1 cellular context compared by ENCODE assay signal in the genomic region with DNA sequence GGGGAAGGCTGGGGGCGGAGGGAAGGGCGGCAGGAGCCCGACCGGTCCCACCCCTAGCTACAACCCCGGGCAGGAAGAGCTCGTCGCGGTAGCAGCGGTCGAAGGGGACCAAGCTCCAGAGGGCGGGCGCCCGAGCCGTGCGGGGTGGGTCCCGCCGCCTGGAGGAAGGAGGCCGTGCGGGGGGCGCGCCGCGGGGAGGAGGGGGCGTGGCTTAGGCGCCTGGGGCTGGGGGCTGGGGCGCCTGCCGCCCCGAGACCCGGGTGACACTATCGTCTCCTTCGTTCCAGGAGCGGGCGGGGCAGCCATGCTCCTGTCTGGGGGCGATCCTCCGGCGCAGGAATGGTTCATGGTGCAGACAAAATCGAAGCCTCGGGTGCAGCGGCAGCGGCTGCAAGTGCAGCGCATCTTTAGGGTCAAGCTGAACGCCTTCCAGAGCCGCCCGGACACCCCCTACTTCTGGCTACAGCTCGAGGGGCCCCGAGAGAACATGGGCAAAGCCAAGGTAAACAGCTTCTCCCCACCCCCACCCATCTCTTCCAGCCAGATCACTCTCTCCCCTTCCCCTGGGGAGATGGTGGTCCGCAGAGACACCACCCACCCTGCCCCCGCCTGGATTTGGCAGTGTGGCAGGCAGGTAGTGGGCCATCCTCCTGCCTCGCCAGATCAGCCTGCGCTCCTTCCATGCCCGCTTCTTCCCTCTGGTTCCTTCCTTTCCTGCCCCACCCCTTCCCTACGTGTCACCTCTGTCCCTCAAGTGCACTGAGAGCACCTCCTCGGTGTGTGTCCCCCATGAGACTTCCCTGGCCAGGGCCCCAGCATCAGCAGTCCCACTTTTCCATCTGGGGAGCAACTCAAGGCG.
TF ChIP-seq lines count a peak whose summit lies in the region.

A gene (plus strand): TSS at position 61 of the 859 bp plus-strand sequence. CDS start 244 bp downstream, at position 305.

TF ChIP-seq in HepG2, 621 proteins besides CTCF, POLR2A, EP300 and RAD21 (continued from another document and continues in another):
- TF ChIP-seq, protein P1, sequence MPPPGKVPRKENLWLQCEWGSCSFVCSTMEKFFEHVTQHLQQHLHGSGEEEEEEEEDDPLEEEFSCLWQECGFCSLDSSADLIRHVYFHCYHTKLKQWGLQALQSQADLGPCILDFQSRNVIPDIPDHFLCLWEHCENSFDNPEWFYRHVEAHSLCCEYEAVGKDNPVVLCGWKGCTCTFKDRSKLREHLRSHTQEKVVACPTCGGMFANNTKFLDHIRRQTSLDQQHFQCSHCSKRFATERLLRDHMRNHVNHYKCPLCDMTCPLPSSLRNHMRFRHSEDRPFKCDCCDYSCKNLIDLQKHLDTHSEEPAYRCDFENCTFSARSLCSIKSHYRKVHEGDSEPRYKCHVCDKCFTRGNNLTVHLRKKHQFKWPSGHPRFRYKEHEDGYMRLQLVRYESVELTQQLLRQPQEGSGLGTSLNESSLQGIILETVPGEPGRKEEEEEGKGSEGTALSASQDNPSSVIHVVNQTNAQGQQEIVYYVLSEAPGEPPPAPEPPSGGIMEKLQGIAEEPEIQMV (CRISPR knock-in tag; IDR thresholded peaks at IDR 0.05; ENCODE audit: low read depth): no peak
- TF ChIP-seq ZFP36L1 (CRISPR knock-in tag; IDR thresholded peaks at IDR 0.05) (no peak), HOXA7 (CRISPR knock-in tag; IDR thresholded peaks at IDR 0.05) (0 out of 2 replicates have a peak, but pooled peaks have one; percentile 27), MYC (CRISPR knock-in tag; IDR thresholded peaks at IDR 0.05; ENCODE audit: borderline replicate concordance) (peak; percentile 34; the same call in 1 of the 2 replicates), PHF20 (CRISPR knock-in tag; IDR thresholded peaks at IDR 0.05) (0 out of 2 replicates have a peak, but pooled peaks have one; percentile 7), NCOR1 (IDR thresholded peaks at IDR 0.05; ENCODE audit: borderline replicate concordance, low read length) (no peak), PTBP1 (IDR thresholded peaks at IDR 0.05; ENCODE audit: low read depth, low read length, poor library complexity, severe bottlenecking) (peak; percentile 7), THAP11 (CRISPR knock-in tag; IDR thresholded peaks at IDR 0.05) (0 out of 2 replicates have a peak, but pooled peaks have one; percentile 4), SCMH1 (CRISPR knock-in tag; IDR thresholded peaks at IDR 0.05; ENCODE audit: borderline replicate concordance) (no peak), ETV5 (CRISPR knock-in tag; IDR thresholded peaks at IDR 0.05; ENCODE audit: borderline replicate concordance) (no peak), ZNF292 (CRISPR knock-in tag; IDR thresholded peaks at IDR 0.05; ENCODE audit: borderline replicate concordance, low read depth) (0 out of 2 replicates have a peak, but pooled peaks have one; percentile 31), ZNF350 (CRISPR knock-in tag; IDR thresholded peaks at IDR 0.05; ENCODE audit: borderline replicate concordance, low read depth) (no peak), GABPB1 (CRISPR knock-in tag; IDR thresholded peaks at IDR 0.05) (peak; percentile 54; the same call in 1 of the 2 replicates), HHEX (CRISPR knock-in tag; IDR thresholded peaks at IDR 0.05) (no peak), MEF2D (CRISPR knock-in tag; IDR thresholded peaks at IDR 0.05) (0 out of 2 replicates have a peak, but pooled peaks have one; percentile 25), ZNF788 (CRISPR knock-in tag; IDR thresholded peaks at IDR 0.05; ENCODE audit: borderline replicate concordance) (peak; percentile 15; the same call in 1 of the 2 replicates), ZSCAN20 (CRISPR knock-in tag; IDR thresholded peaks at IDR 0.05; ENCODE audit: borderline replicate concordance) (no peak), ZFYVE20 (CRISPR knock-in tag; IDR thresholded peaks at IDR 0.05; ENCODE audit: borderline replicate concordance, low read depth) (no peak), ZSCAN30 (CRISPR knock-in tag; IDR thresholded peaks at IDR 0.05) (no peak), ZSCAN25 (CRISPR knock-in tag; IDR thresholded peaks at IDR 0.05) (no peak), ZKSCAN1 (IDR thresholded peaks at IDR 0.05; ENCODE audit: low read length) (no peak), SALL1 (CRISPR knock-in tag; IDR thresholded peaks at IDR 0.05) (peak; percentile 40)
- TF ChIP-seq, protein P2, sequence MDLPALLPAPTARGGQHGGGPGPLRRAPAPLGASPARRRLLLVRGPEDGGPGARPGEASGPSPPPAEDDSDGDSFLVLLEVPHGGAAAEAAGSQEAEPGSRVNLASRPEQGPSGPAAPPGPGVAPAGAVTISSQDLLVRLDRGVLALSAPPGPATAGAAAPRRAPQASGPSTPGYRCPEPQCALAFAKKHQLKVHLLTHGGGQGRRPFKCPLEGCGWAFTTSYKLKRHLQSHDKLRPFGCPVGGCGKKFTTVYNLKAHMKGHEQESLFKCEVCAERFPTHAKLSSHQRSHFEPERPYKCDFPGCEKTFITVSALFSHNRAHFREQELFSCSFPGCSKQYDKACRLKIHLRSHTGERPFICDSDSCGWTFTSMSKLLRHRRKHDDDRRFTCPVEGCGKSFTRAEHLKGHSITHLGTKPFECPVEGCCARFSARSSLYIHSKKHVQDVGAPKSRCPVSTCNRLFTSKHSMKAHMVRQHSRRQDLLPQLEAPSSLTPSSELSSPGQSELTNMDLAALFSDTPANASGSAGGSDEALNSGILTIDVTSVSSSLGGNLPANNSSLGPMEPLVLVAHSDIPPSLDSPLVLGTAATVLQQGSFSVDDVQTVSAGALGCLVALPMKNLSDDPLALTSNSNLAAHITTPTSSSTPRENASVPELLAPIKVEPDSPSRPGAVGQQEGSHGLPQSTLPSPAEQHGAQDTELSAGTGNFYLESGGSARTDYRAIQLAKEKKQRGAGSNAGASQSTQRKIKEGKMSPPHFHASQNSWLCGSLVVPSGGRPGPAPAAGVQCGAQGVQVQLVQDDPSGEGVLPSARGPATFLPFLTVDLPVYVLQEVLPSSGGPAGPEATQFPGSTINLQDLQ (CRISPR knock-in tag; IDR thresholded peaks at IDR 0.05): 0 out of 2 replicates have a peak, but pooled peaks have one; percentile 8
- TF ChIP-seq, protein P3, sequence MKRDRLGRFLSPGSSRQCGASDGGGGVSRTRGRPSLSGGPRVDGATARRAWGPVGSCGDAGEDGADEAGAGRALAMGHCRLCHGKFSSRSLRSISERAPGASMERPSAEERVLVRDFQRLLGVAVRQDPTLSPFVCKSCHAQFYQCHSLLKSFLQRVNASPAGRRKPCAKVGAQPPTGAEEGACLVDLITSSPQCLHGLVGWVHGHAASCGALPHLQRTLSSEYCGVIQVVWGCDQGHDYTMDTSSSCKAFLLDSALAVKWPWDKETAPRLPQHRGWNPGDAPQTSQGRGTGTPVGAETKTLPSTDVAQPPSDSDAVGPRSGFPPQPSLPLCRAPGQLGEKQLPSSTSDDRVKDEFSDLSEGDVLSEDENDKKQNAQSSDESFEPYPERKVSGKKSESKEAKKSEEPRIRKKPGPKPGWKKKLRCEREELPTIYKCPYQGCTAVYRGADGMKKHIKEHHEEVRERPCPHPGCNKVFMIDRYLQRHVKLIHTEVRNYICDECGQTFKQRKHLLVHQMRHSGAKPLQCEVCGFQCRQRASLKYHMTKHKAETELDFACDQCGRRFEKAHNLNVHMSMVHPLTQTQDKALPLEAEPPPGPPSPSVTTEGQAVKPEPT (CRISPR knock-in tag; IDR thresholded peaks at IDR 0.05; ENCODE audit: low read depth): no peak
- TF ChIP-seq, protein P4, sequence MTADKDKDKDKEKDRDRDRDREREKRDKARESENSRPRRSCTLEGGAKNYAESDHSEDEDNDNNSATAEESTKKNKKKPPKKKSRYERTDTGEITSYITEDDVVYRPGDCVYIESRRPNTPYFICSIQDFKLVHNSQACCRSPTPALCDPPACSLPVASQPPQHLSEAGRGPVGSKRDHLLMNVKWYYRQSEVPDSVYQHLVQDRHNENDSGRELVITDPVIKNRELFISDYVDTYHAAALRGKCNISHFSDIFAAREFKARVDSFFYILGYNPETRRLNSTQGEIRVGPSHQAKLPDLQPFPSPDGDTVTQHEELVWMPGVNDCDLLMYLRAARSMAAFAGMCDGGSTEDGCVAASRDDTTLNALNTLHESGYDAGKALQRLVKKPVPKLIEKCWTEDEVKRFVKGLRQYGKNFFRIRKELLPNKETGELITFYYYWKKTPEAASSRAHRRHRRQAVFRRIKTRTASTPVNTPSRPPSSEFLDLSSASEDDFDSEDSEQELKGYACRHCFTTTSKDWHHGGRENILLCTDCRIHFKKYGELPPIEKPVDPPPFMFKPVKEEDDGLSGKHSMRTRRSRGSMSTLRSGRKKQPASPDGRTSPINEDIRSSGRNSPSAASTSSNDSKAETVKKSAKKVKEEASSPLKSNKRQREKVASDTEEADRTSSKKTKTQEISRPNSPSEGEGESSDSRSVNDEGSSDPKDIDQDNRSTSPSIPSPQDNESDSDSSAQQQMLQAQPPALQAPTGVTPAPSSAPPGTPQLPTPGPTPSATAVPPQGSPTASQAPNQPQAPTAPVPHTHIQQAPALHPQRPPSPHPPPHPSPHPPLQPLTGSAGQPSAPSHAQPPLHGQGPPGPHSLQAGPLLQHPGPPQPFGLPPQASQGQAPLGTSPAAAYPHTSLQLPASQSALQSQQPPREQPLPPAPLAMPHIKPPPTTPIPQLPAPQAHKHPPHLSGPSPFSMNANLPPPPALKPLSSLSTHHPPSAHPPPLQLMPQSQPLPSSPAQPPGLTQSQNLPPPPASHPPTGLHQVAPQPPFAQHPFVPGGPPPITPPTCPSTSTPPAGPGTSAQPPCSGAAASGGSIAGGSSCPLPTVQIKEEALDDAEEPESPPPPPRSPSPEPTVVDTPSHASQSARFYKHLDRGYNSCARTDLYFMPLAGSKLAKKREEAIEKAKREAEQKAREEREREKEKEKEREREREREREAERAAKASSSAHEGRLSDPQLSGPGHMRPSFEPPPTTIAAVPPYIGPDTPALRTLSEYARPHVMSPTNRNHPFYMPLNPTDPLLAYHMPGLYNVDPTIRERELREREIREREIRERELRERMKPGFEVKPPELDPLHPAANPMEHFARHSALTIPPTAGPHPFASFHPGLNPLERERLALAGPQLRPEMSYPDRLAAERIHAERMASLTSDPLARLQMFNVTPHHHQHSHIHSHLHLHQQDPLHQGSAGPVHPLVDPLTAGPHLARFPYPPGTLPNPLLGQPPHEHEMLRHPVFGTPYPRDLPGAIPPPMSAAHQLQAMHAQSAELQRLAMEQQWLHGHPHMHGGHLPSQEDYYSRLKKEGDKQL (CRISPR knock-in tag; IDR thresholded peaks at IDR 0.05; ENCODE audit: low read depth): no peak
- TF ChIP-seq, protein P5, sequence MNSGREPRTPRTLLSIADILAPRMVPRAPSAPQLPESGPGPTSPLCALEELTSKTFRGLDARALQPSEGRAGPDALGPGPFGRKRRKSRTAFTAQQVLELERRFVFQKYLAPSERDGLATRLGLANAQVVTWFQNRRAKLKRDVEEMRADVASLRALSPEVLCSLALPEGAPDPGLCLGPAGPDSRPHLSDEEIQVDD (CRISPR knock-in tag; IDR thresholded peaks at IDR 0.05; ENCODE audit: borderline replicate concordance): peak; percentile 23; the same call in 1 of the 2 replicates
- TF ChIP-seq, protein P6, sequence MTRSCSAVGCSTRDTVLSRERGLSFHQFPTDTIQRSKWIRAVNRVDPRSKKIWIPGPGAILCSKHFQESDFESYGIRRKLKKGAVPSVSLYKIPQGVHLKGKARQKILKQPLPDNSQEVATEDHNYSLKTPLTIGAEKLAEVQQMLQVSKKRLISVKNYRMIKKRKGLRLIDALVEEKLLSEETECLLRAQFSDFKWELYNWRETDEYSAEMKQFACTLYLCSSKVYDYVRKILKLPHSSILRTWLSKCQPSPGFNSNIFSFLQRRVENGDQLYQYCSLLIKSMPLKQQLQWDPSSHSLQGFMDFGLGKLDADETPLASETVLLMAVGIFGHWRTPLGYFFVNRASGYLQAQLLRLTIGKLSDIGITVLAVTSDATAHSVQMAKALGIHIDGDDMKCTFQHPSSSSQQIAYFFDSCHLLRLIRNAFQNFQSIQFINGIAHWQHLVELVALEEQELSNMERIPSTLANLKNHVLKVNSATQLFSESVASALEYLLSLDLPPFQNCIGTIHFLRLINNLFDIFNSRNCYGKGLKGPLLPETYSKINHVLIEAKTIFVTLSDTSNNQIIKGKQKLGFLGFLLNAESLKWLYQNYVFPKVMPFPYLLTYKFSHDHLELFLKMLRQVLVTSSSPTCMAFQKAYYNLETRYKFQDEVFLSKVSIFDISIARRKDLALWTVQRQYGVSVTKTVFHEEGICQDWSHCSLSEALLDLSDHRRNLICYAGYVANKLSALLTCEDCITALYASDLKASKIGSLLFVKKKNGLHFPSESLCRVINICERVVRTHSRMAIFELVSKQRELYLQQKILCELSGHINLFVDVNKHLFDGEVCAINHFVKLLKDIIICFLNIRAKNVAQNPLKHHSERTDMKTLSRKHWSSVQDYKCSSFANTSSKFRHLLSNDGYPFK (CRISPR knock-in tag; IDR thresholded peaks at IDR 0.05; ENCODE audit: borderline replicate concordance): 0 out of 2 replicates have a peak, but pooled peaks have one; percentile 19
- TF ChIP-seq, protein P7, sequence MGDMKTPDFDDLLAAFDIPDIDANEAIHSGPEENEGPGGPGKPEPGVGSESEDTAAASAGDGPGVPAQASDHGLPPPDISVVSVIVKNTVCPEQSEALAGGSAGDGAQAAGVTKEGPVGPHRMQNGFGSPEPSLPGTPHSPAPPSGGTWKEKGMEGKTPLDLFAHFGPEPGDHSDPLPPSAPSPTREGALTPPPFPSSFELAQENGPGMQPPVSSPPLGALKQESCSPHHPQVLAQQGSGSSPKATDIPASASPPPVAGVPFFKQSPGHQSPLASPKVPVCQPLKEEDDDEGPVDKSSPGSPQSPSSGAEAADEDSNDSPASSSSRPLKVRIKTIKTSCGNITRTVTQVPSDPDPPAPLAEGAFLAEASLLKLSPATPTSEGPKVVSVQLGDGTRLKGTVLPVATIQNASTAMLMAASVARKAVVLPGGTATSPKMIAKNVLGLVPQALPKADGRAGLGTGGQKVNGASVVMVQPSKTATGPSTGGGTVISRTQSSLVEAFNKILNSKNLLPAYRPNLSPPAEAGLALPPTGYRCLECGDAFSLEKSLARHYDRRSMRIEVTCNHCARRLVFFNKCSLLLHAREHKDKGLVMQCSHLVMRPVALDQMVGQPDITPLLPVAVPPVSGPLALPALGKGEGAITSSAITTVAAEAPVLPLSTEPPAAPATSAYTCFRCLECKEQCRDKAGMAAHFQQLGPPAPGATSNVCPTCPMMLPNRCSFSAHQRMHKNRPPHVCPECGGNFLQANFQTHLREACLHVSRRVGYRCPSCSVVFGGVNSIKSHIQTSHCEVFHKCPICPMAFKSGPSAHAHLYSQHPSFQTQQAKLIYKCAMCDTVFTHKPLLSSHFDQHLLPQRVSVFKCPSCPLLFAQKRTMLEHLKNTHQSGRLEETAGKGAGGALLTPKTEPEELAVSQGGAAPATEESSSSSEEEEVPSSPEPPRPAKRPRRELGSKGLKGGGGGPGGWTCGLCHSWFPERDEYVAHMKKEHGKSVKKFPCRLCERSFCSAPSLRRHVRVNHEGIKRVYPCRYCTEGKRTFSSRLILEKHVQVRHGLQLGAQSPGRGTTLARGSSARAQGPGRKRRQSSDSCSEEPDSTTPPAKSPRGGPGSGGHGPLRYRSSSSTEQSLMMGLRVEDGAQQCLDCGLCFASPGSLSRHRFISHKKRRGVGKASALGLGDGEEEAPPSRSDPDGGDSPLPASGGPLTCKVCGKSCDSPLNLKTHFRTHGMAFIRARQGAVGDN (CRISPR knock-in tag; IDR thresholded peaks at IDR 0.05): peak; percentile 72
- TF ChIP-seq, protein P8, sequence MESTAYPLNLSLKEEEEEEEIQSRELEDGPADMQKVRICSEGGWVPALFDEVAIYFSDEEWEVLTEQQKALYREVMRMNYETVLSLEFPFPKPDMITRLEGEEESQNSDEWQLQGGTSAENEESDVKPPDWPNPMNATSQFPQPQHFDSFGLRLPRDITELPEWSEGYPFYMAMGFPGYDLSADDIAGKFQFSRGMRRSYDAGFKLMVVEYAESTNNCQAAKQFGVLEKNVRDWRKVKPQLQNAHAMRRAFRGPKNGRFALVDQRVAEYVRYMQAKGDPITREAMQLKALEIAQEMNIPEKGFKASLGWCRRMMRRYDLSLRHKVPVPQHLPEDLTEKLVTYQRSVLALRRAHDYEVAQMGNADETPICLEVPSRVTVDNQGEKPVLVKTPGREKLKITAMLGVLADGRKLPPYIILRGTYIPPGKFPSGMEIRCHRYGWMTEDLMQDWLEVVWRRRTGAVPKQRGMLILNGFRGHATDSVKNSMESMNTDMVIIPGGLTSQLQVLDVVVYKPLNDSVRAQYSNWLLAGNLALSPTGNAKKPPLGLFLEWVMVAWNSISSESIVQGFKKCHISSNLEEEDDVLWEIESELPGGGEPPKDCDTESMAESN (CRISPR knock-in tag; conservative IDR thresholded peaks at IDR 0.05): no peak
